In genomic region chr12:122031342-122032216, GRCh38 we compare ENCODE assay signal across 9 cellular contexts. TPM values are rescaled to one million over a fixed set of nuclear protein-coding genes. Genes with fewer than 3 reads are reported as not detected.
A peak's percentile ranks its signal among the peaks of the same experiment; 100 is the strongest.
DNase-seq lines count a peak whose midpoint lies in the region; ATAC-seq and TF ChIP-seq lines count a peak whose summit lies in the region.
"Had no signal": no experiment of that assay in that cellular context is flagged by ENCODE, and none has a peak within 500 bp of the region (broad histone marks: within the 10 kb centered on the region; RNA-seq: fewer than 3 reads in every experiment).

No MANE protein-coding gene starts in this region.

- no peak overlapping the region for H3K4me3 ChIP-seq in MG63
- H3K4me3 ChIP-seq in fibroblast of the aortic adventitia (ENCODE audit: low read depth, low read length), result no peak overlapping the region
- H3K4me3 ChIP-seq: SK-N-MC had no signal

- no peak for ATAC-seq in GM18858 (IDR thresholded peaks at IDR 0.05; ENCODE audit: unreplicated experiment)
- ATAC-seq in HG02938 (IDR thresholded peaks at IDR 0.05; ENCODE audit: unreplicated experiment), result no peak
- ATAC-seq in GM19328 (IDR thresholded peaks at IDR 0.05; ENCODE audit: unreplicated experiment), result no peak

- H3K27me3 ChIP-seq in MG63, result no peaks in the 10 kb centered on the region

- H3K9me3 ChIP-seq in MG63, result no peaks in the 10 kb centered on the region

- no peaks in the 10 kb centered on the region for H3K27me3 Mint-ChIP-seq in progenitor cell of endocrine pancreas

- H3K4me1 Mint-ChIP-seq in progenitor cell of endocrine pancreas (ENCODE audit: low read depth), result peaks cover 15% of the 10 kb centered on the region

- peaks cover 7% of the 10 kb centered on the region for H3K36me3 Mint-ChIP-seq in progenitor cell of endocrine pancreas (ENCODE audit: insufficient read depth)

- DNase-seq in EL, result peak; percentile 28
- DNase-seq in MG63, result peak; percentile 39
- DNase-seq in activated T-cell treated with anti-CD3 and anti-CD28 coated beads for 48 hours (ENCODE audit: low read depth), result peak; percentile 60
- DNase-seq in fibroblast of the aortic adventitia (ENCODE audit: low read depth), result no peak
- DNase-seq in progenitor cell of endocrine pancreas (ENCODE audit: low spot score, unreplicated experiment), result peak; percentile 47

- H3K9me3 Mint-ChIP-seq in progenitor cell of endocrine pancreas (ENCODE audit: low read depth), result no peaks in the 10 kb centered on the region

- peak overlapping the region; percentile 78 for H3K27ac Mint-ChIP-seq in progenitor cell of endocrine pancreas

- H3K4me3 Mint-ChIP-seq in progenitor cell of endocrine pancreas (ENCODE audit: low read depth), result no peak overlapping the region

- no peaks in the 10 kb centered on the region for H3K36me3 ChIP-seq in MG63

- TF ChIP-seq CTCF in fibroblast of the aortic adventitia (IDR thresholded peaks at IDR 0.05; ENCODE audit: insufficient read depth, low read length) (peak; percentile 79), progenitor cell of endocrine pancreas (IDR thresholded peaks at IDR 0.05; ENCODE audit: unreplicated experiment) (peak; percentile 69)

RNA-seq across cellular contexts. Expression of gene BCL7A, which starts 9.9 kb away (rescaled TPM):
- 1.8 and 2.4 TPM in 2 replicates for total RNA-seq in MG63 (2014; rRNA removed; shearing (Covaris generic); ENCODE audit: low replicate concordance)
- 3.2 and 12.2 TPM in 2 replicates for total RNA-seq in fibroblast of the aortic adventitia (ENCODE audit: low replicate concordance)
- 43.7 and 49.3 TPM in 2 replicates for total RNA-seq in progenitor cell of endocrine pancreas

RNA-seq across cellular contexts. Expression of gene MLXIP, which starts 47.0 kb away (rescaled TPM):
- total RNA-seq in MG63 (2014; rRNA removed; shearing (Covaris generic); ENCODE audit: low replicate concordance), result 3.5 and 4.0 TPM in 2 replicates
- total RNA-seq in fibroblast of the aortic adventitia (ENCODE audit: low replicate concordance) (8.3 and 15.4 TPM in 2 replicates), progenitor cell of endocrine pancreas (48.6 and 48.7 TPM in 2 replicates)
